In genomic region chr20:19492116-19492515, GRCh38 we compare ENCODE assay signal across 16 cellular contexts.
"Had no signal": no experiment of that assay in that cellular context is flagged by ENCODE, and none has a peak within 500 bp of the region (broad histone marks: within the 10 kb centered on the region; RNA-seq: fewer than 3 reads in every experiment).

No MANE protein-coding gene starts in this region.

- H3K4me3 ChIP-seq: colonic mucosa, heart right ventricle, psoas muscle, spleen, testis had no signal

- H3K36me3 ChIP-seq: colonic mucosa, heart right ventricle, neutrophil, spleen had no signal

- ATAC-seq: heart right ventricle; psoas muscle; sciatic nerve; stimulated activated memory B cell treated with anti-CD40 and anti-IgM and Interleukin-4, amounts not matched to agents 10 μg/mL and 1 μg/mL and 100 μg/mL, for 72 hours; stimulated activated naive CD8-positive, alpha-beta T cell treated with anti-CD3 and anti-CD28 coated beads, Interleukin-15, amount 100 ng/mL, for 72 hours had no signal

- H3K27ac ChIP-seq: colonic mucosa, heart right ventricle, neutrophil, psoas muscle, spleen, testis had no signal

- H3K4me1 ChIP-seq: colonic mucosa, spleen had no signal

- H3K9me3 ChIP-seq: colonic mucosa, heart right ventricle, neutrophil, psoas muscle, spleen, testis had no signal

- H3K27me3 ChIP-seq: colonic mucosa, neutrophil, spleen, testis had no signal

- DNase-seq: colonic mucosa; effector CD8-positive, alpha-beta T cell; heart right ventricle; kidney glomerular epithelial cell; mesendoderm; naive B cell; psoas muscle; spleen; stimulated activated CD4-positive, alpha-beta T cell treated with anti-CD3 and anti-CD28 coated beads, Interleukin-15, amount 100 ng/mL, for 24 hours; stimulated activated CD4-positive, alpha-beta T cell treated with anti-CD3 and anti-CD28 coated beads, Interleukin-1b, Interleukin-23, amount 100 ng/mL, for 48 hours; stimulated activated CD4-positive, alpha-beta T cell treated with anti-CD3 and anti-CD28 coated beads, Interleukin-4, amount 100 ng/mL, for 24 hours; stimulated activated naive CD8-positive, alpha-beta T cell treated with anti-CD3 and anti-CD28 coated beads, Interleukin-15, amount 100 ng/mL, for 72 hours; testis had no signal
